ENCODE assay signal across 8 cellular contexts in genomic region chr15:84653584-84653909, GRCh38. TPM values are rescaled to one million over a fixed set of nuclear protein-coding genes. Genes with fewer than 3 reads are reported as not detected.
DNase-seq lines count a peak whose midpoint lies in the region; ATAC-seq, FAIRE-seq and TF ChIP-seq lines count a peak whose summit lies in the region.

No MANE protein-coding gene starts in this region.

- peak overlapping the region; percentile 98 for H3K27ac Mint-ChIP-seq in CD8-positive, alpha-beta T cell
- H3K27ac Mint-ChIP-seq in endodermal cell: peak overlapping the region; percentile 97

- peaks cover 13% of the 10 kb centered on the region for H3K36me3 ChIP-seq in CD8-positive, alpha-beta T cell (ENCODE audit: insufficient read depth, low read length)
- H3K36me3 ChIP-seq in NT2/D1 (ENCODE audit: insufficient read depth, insufficient read length, low read length) (peaks cover 48% of the 10 kb centered on the region), endodermal cell (ENCODE audit: control insufficient read depth, insufficient read depth, low read length) (peaks cover 37% of the 10 kb centered on the region), osteoblast (ENCODE audit: insufficient read depth, low read length) (peaks cover 29% of the 10 kb centered on the region)

- H4K20me1 ChIP-seq in osteoblast (ENCODE audit: insufficient read depth, low read length): no peaks in the 10 kb centered on the region

- POLR2A ChIA-PET in CD8-positive, alpha-beta T cell (lab: Charles Lee): interaction anchor here (0.6 to 3.8 kb wide), 15 partner anchors 15 to 327 kb away, joined by 3 to 20 read pairs (median 6); partner anchors contain the start of genes SEC11A and ZSCAN2

- intact Hi-C loops in CD8-positive, alpha-beta T cell (cut with DNase I, micrococcal nuclease): no loop called here

- H3K9me3 Mint-ChIP-seq in CD8-positive, alpha-beta T cell: no peaks in the 10 kb centered on the region
- no peaks in the 10 kb centered on the region for H3K9me3 Mint-ChIP-seq in endodermal cell

- no peak for ATAC-seq in CD8-positive, alpha-beta T cell
- ATAC-seq in HG03439 (IDR thresholded peaks at IDR 0.05; ENCODE audit: unreplicated experiment) (no peak), GM19351 (IDR thresholded peaks at IDR 0.05; ENCODE audit: unreplicated experiment) (no peak)

- H3K27ac ChIP-seq in CD8-positive, alpha-beta T cell (ENCODE audit: low read depth, low read length): peak overlapping the region; percentile 90
- peak overlapping the region; percentile 47 for H3K27ac ChIP-seq in endodermal cell (ENCODE audit: low read depth, low read length)
- H3K27ac ChIP-seq in osteoblast (ENCODE audit: low read depth, low read length): peak overlapping the region; percentile 77

- WGBS in endodermal cell (ENCODE audit: insufficient coverage in 1 of 2, insufficient read length in 1 of 2), 2 experiments: 37 to 39% methylated on average over 7 of the region's 7 CpGs

- no peak for FAIRE-seq in HTR-8/SVneo (lab: Jason Lieb, UNC)

- peaks cover 22% of the 10 kb centered on the region for H3K36me3 Mint-ChIP-seq in CD8-positive, alpha-beta T cell
- H3K36me3 Mint-ChIP-seq in endodermal cell (ENCODE audit: low read depth): peaks cover 25% of the 10 kb centered on the region

- peak overlapping the region; percentile 99 for H3K4me2 ChIP-seq in osteoblast (ENCODE audit: insufficient read depth, low read length)

- TF ChIP-seq CTCF in CD8-positive, alpha-beta T cell (IDR thresholded peaks at IDR 0.05): no peak
- TF ChIP-seq CTCF in endodermal cell (conservative IDR thresholded peaks at IDR 0.05): no peak
- TF ChIP-seq CTCF in osteoblast (IDR thresholded peaks at IDR 0.05; ENCODE audit: extremely low read depth, low read depth, low read length): no peak

- no peak for DNase-seq in CD8-positive, alpha-beta T cell
- DNase-seq in NT2/D1 (ENCODE audit: low read depth, low spot score) (no peak), endodermal cell (no peak), osteoblast (ENCODE audit: insufficient read length, low spot score, missing footprints) (no peak), HTR-8/SVneo (ENCODE audit: insufficient read length, low spot score) (no peak), H4 (ENCODE audit: low spot score) (no peak)

- no peaks in the 10 kb centered on the region for H3K27me3 ChIP-seq in CD8-positive, alpha-beta T cell (ENCODE audit: insufficient read depth, low read length)
- H3K27me3 ChIP-seq in NT2/D1 (ENCODE audit: insufficient read depth, insufficient read length): peaks cover 23% of the 10 kb centered on the region
- no peaks in the 10 kb centered on the region for H3K27me3 ChIP-seq in endodermal cell (ENCODE audit: control insufficient read depth, insufficient read depth, low read length, poor library complexity, severe bottlenecking)
- H3K27me3 ChIP-seq in osteoblast (ENCODE audit: insufficient read depth, low read length): no peaks in the 10 kb centered on the region

- no peaks in the 10 kb centered on the region for H3K27me3 Mint-ChIP-seq in CD8-positive, alpha-beta T cell (ENCODE audit: low read depth)
- peaks cover 20% of the 10 kb centered on the region for H3K27me3 Mint-ChIP-seq in endodermal cell (ENCODE audit: insufficient read depth)

- no peaks in the 10 kb centered on the region for H3K9me3 ChIP-seq in CD8-positive, alpha-beta T cell (ENCODE audit: low read length)
- H3K9me3 ChIP-seq in NT2/D1 (ENCODE audit: insufficient read depth, low read length) (no peaks in the 10 kb centered on the region), endodermal cell (ENCODE audit: control insufficient read depth, low read length) (no peaks in the 10 kb centered on the region), osteoblast (ENCODE audit: low read depth, low read length) (no peaks in the 10 kb centered on the region)

- peaks cover 28% of the 10 kb centered on the region for H3K79me2 ChIP-seq in osteoblast (ENCODE audit: insufficient read depth, low read length)

- CTCF ChIA-PET in CD8-positive, alpha-beta T cell (lab: Charles Lee): interaction anchor here (1.0 to 4.5 kb wide), 16 partner anchors 11 to 275 kb away, joined by 3 to 26 read pairs (median 6); partner anchors contain the start of gene ZSCAN2

- peaks cover 30% of the 10 kb centered on the region for H3K4me1 ChIP-seq in CD8-positive, alpha-beta T cell (ENCODE audit: insufficient read depth, low read length)
- H3K4me1 ChIP-seq in NT2/D1 (ENCODE audit: insufficient read depth, insufficient read length): peaks cover 9% of the 10 kb centered on the region
- peaks cover 4% of the 10 kb centered on the region for H3K4me1 ChIP-seq in endodermal cell (ENCODE audit: control insufficient read depth, insufficient read depth, low read length)
- peaks cover 33% of the 10 kb centered on the region for H3K4me1 ChIP-seq in osteoblast (ENCODE audit: insufficient read depth, low read length)

- peaks cover 39% of the 10 kb centered on the region for H3K4me1 Mint-ChIP-seq in CD8-positive, alpha-beta T cell (ENCODE audit: low read depth)
- H3K4me1 Mint-ChIP-seq in endodermal cell: peaks cover 9% of the 10 kb centered on the region

- H2AFZ ChIP-seq in osteoblast (ENCODE audit: low read length): peak overlapping the region; percentile 91

- H3K9ac ChIP-seq in NT2/D1 (ENCODE audit: insufficient read length, low read depth) (peak overlapping the region; percentile 97), endodermal cell (ENCODE audit: extremely low read depth, low read length, poor library complexity, severe bottlenecking) (peak overlapping the region; percentile 83)

- peak overlapping the region; percentile 100 for H3K4me3 Mint-ChIP-seq in CD8-positive, alpha-beta T cell
- peak overlapping the region; percentile 93 for H3K4me3 Mint-ChIP-seq in endodermal cell

- H3K4me3 ChIP-seq in CD8-positive, alpha-beta T cell (ENCODE audit: low read depth, low read length): peak overlapping the region; percentile 77
- H3K4me3 ChIP-seq in NT2/D1 (ENCODE audit: insufficient read length, low read depth) (peak overlapping the region; percentile 97), endodermal cell (ENCODE audit: low read length) (peak overlapping the region; percentile 83), osteoblast (ENCODE audit: insufficient read depth, low read length) (peak overlapping the region; percentile 86)

RNA-seq across cellular contexts. Expression of gene WDR73, which starts 0.5 kb away (rescaled TPM):
- total RNA-seq in CD8-positive, alpha-beta T cell: 10 to 100 TPM; 21.1 to 22.3 TPM
- total RNA-seq in endodermal cell (10 to 100 TPM; 44.1 to 46.8 TPM), osteoblast (34.5 and 35.1 TPM in 2 replicates)
- 37.9 TPM for polyA plus RNA-seq in endodermal cell (2013, experiment 1 of 2)
- polyA plus RNA-seq in endodermal cell (2013, experiment 2 of 2): 32.1 TPM
- 17.9 and 27.1 TPM in 2 replicates for total RNA-seq in H4 (2014; rRNA removed; shearing (Covaris generic))

RNA-seq across cellular contexts. Expression of gene NMB, which starts 4.5 kb away (rescaled TPM):
- 1 to 10 TPM; 1.8 to 2.0 TPM for total RNA-seq in CD8-positive, alpha-beta T cell
- total RNA-seq in endodermal cell (1 to 10 TPM; 5.3 to 7.3 TPM), osteoblast (6.9 and 8.5 TPM in 2 replicates)
- polyA plus RNA-seq in endodermal cell (2013, experiment 1 of 2): 11.8 TPM
- 10.0 TPM for polyA plus RNA-seq in endodermal cell (2013, experiment 2 of 2)
- 11.3 and 28.5 TPM in 2 replicates for total RNA-seq in H4 (2014; rRNA removed; shearing (Covaris generic))

RNA-seq across cellular contexts. Expression of gene ZSCAN2, which starts 52.7 kb away (rescaled TPM):
- total RNA-seq in CD8-positive, alpha-beta T cell: 1 to 10 TPM; 2.7 to 4.4 TPM
- total RNA-seq in endodermal cell (10 to 100 TPM; 23.6 to 31.3 TPM), osteoblast (14.1 and 14.7 TPM in 2 replicates)
- polyA plus RNA-seq in endodermal cell (2013, experiment 1 of 2): 18.8 TPM
- polyA plus RNA-seq in endodermal cell (2013, experiment 2 of 2): 18.4 TPM
- total RNA-seq in H4 (2014; rRNA removed; shearing (Covaris generic)): 7.6 and 7.8 TPM in 2 replicates
